ENCODE assay signal across 5 cellular contexts in the genomic region with DNA sequence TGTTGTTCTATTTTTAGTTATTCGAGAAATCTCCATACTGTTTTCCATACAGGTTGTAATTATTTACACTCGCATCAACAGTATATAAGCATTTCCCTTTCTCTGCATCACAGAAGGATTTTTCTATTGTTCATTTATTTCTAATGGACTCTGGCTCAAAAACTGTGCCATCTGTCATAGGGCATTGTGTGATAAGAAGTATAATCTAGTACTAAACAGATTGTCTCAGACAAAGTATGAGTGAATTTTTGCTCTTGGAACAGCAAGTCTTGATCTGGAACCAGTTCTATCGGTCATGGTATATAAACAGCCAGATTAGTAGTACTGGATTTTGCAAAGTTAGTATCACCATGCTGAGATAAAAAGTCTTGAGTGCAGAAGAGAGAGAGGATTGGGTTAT.
"Had no signal": no experiment of that assay in that cellular context is flagged by ENCODE, and none has a peak within 500 bp of the region (broad histone marks: within the 10 kb centered on the region; RNA-seq: fewer than 3 reads in every experiment).

No MANE protein-coding gene starts in this region.

- ATAC-seq: GM23338, HepG2 had no signal

- DNase-seq: H9, HCEC 1CT, KBM-7 had no signal
